In the genomic region with DNA sequence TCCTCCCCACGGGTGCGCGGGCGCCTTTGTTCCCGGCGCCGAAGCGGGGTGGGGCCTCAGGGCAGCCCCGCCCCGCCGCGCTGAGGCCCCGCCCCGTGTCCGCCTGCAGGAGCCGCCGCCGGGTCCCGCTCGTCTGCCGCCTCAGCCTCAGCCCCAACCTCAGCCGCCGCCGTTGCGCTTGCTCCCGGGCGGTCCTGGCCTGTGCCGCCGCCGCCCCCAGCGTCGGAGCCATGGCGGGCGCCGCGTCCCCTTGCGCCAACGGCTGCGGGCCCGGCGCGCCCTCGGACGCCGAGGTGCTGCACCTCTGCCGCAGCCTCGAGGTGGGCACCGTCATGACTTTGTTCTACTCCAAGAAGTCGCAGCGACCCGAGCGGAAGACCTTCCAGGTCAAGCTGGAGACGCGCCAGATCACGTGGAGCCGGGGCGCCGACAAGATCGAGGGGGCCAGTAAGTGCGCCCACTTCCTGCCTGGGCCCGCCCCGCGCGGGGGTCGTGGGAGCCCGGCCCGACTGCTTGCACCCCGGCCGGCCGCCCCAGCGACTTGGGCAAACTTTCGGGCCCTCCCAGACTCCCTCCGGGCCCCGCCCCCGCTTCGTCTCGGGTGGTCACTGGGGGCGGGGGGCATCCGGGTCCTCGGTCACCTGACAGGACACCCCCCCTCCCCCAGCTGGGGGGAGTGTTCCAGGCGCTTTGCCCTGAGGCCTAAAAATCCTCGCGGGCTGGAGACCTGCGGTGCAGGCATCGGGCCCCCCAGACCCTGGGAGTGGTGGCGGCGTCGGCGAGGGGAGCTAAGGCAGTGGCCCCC, we compare ENCODE assay signal across 8 cellular contexts. TPM values are rescaled to one million over a fixed set of nuclear protein-coding genes. Genes with fewer than 3 reads are reported as not detected.
DNase-seq lines count a peak whose midpoint lies in the region; ATAC-seq and TF ChIP-seq lines count a peak whose summit lies in the region.

A gene (plus strand): TSS at position 132 of the 805 bp plus-strand sequence. CDS start 99 bp downstream, at position 231.

- peak; percentile 61 for DNase-seq in A172 (ENCODE audit: low spot score)
- peak; percentile 92 for DNase-seq in NCI-H2227 (lab: John Stamatoyannopoulos, UW; ENCODE audit: unreplicated experiment)
- peak; percentile 92 for DNase-seq in cerebellum (ENCODE audit: low spot score)
- DNase-seq in kidney tubule cell (ENCODE audit: low spot score): peak; percentile 81
- DNase-seq in stimulated activated CD4-positive, alpha-beta T cell treated with anti-CD3 and anti-CD28 coated beads, Interleukin-15, amount 100 ng/mL, for 48 hours (ENCODE audit: low read depth in 2 of 2): peak; percentile 64 to 72

- peak; percentile 43 for TF ChIP-seq POLR2A in GM18526 (IDR thresholded peaks at IDR 0.05; ENCODE audit: extremely low read depth, insufficient read length)

- peak; percentile 51 for ATAC-seq in HG03095 (IDR thresholded peaks at IDR 0.05; ENCODE audit: unreplicated experiment)
- peak; percentile 62 to 68 for ATAC-seq in activated CD4-positive, CD25-positive, alpha-beta regulatory T cell treated with anti-CD3 and anti-CD28 coated beads, Interleukin-2, amount 50 U/mL, for 24 hours

RNA-seq across cellular contexts. Expression of the gene that starts here (rescaled TPM):
- 79.6 and 82.9 TPM in 2 replicates for total RNA-seq in A172 (2014; rRNA removed; shearing (Covaris generic))
- 131 TPM for total RNA-seq in cerebellum

Comparison
In these comparisons a context has a peak if more than half of its experiments do, and no peak if none do; other contexts are left out.
1. Peak in every context shown above with its lines: DNase-seq and ATAC-seq.